14 cellular contexts compared by ENCODE assay signal in genomic region chr6:150290429-150290828, GRCh38.
DNase-seq lines count a peak whose midpoint lies in the region; ATAC-seq and TF ChIP-seq lines count a peak whose summit lies in the region.
"Had no signal": no experiment of that assay in that cellular context is flagged by ENCODE, and none has a peak within 500 bp of the region (broad histone marks: within the 10 kb centered on the region; RNA-seq: fewer than 3 reads in every experiment).

No MANE protein-coding gene starts in this region.

- no peaks in the 10 kb centered on the region for H3K27me3 ChIP-seq in left lung

- no peak overlapping the region for H3K27ac ChIP-seq in caudate nucleus (ENCODE audit: low read depth, low read length)
- H3K27ac ChIP-seq in left lung, result no peak overlapping the region

- TF ChIP-seq CTCF in left lung (IDR thresholded peaks at IDR 0.05), result no peak

- no peak overlapping the region for H3K4me3 ChIP-seq in left lung

- peak; percentile 93 for DNase-seq in HPDE6-E6E7 (ENCODE audit: extremely low spot score)
- peak in 47 of 61 donors; percentile 9 to 93 (median 52) for DNase-seq in caudate nucleus (lab: John Stamatoyannopoulos, UW)
- no peak for DNase-seq in left lung
- peak; percentile 81 for DNase-seq in stromal cell of bone marrow (ENCODE audit: low read depth)
- DNase-seq in iPS-NIHi11 (ENCODE audit: low spot score), result no peak
- no peak for DNase-seq in C1 segment of cervical spinal cord (lab: John Stamatoyannopoulos, UW)
- DNase-seq: activated CD8-positive, alpha-beta memory T cell treated with anti-CD3 and anti-CD28 coated beads, Interleukin-2, amount 50 U/mL, for 48 hours; CD4-positive, CD25-positive, alpha-beta regulatory T cell; GOT3; Karpas-422; NCI-H2029 treated with DMSO at 0.1 percent for 48 hours; stimulated activated CD4-positive, alpha-beta T cell treated with anti-CD3 and anti-CD28 coated beads, Interleukin-2, amount 100 ng/mL, for 24 hours had no signal

- no peaks in the 10 kb centered on the region for H3K36me3 ChIP-seq in left lung

- ATAC-seq in left lung, result peak; percentile 63
- no peak for ATAC-seq in HG02885 (IDR thresholded peaks at IDR 0.05; ENCODE audit: poor library complexity, unreplicated experiment)
- no peak for ATAC-seq in HG03025 (IDR thresholded peaks at IDR 0.05; ENCODE audit: low FRiP score, unreplicated experiment)

- H3K9me3 ChIP-seq in left lung, result no peaks in the 10 kb centered on the region

- H3K4me1 ChIP-seq in left lung, result no peaks in the 10 kb centered on the region

- intact Hi-C loops in left lung (cut with DNase I), result no loop called here

Comparison
In these comparisons a context has a peak if more than half of its experiments do, and no peak if none do; other contexts are left out.
1. DNase-seq: peak in HPDE6-E6E7 (single experiment), caudate nucleus (47 of 61) and stromal cell of bone marrow (single experiment); none in left lung (0 of 2), iPS-NIHi11 (single experiment) and C1 segment of cervical spinal cord (0 of 14).